In the genomic region with DNA sequence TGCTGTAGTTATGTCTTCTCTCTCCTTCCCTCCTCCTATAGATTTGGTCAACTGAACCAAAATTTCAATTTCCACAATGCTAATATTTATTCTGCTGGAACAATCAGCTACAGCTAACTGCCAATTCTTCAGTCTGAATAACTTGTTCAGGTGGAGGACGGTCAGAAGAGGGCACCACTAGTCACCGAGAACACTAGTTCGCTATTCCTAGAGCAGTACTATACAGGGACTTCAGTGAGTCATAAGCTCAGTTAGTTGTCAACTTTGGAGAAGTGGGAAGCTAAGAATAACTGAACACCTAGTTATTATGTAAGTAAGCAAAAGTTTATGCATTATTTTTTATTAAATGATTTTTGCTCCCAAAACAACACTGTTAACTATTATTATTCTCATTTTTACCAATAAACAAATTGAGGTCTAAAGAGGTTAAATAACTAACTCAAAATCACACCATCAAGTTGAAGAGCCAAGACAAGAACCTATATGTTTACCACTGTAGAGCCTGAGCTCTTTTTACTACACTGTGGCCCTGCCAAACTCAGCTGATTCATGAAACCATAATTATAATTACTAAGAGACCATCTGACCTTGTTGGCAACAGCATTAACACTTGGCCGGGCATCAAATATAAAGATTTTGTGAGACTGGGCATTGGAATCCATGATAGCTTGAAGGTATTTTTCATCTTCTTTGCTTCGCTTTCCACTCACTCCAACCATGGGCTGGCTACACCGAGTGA, we compare ENCODE assay signal across 8 cellular contexts. TPM values are rescaled to one million over a fixed set of nuclear protein-coding genes. Genes with fewer than 3 reads are reported as not detected.
DNase-seq lines count a peak whose midpoint lies in the region; ATAC-seq, FAIRE-seq and TF ChIP-seq lines count a peak whose summit lies in the region.

No MANE protein-coding gene starts in this region.

- intact Hi-C loops in kidney (cut with DNase I) = no loop called here

- TF ChIP-seq CTCF in GM12865 (IDR thresholded peaks at IDR 0.05; ENCODE audit: insufficient read depth, low read depth, low read length, missing control alignments) = peak; percentile 19
- peak; percentile 47 for TF ChIP-seq CTCF in kidney (IDR thresholded peaks at IDR 0.05; ENCODE audit: borderline replicate concordance, extremely low read depth, insufficient read depth)

- in situ Hi-C loops in ACHN (cut with HindIII; ENCODE audit: low pct_ligation_motif_present, low pct_unique_long_range_greater_than_20kb, low sequenced_read_pairs) = no loop called here
- in situ Hi-C loops in T47D (cut with HindIII; ENCODE audit: low pct_unique_long_range_greater_than_20kb, low sequenced_read_pairs) = no loop called here

- H3K4me3 Mint-ChIP-seq in stimulated activated naive B cell treated with anti-CD40 and anti-IgM and Interleukin-4, amounts not matched to agents 10 μg/mL and 1 μg/mL and 100 μg/mL, for 72 hours = no peak overlapping the region

- peak; percentile 72 for ATAC-seq in HG03432 (IDR thresholded peaks at IDR 0.05; ENCODE audit: unreplicated experiment)
- ATAC-seq in stimulated activated naive B cell treated with anti-CD40 and anti-IgM and Interleukin-4, amounts not matched to agents 10 μg/mL and 1 μg/mL and 100 μg/mL, for 72 hours (replicated peaks) = peak; percentile 65

- peaks cover 3 to 11% of the 10 kb centered on the region in 2 donors for H3K4me1 Mint-ChIP-seq in stimulated activated naive B cell treated with anti-CD40 and anti-IgM and Interleukin-4, amounts not matched to agents 10 μg/mL and 1 μg/mL and 100 μg/mL, for 72 hours

- FAIRE-seq in kidney (lab: Jason Lieb, UNC) = peak; percentile 96

- peaks cover 10 to 12% of the 10 kb centered on the region in 2 donors for H3K36me3 Mint-ChIP-seq in stimulated activated naive B cell treated with anti-CD40 and anti-IgM and Interleukin-4, amounts not matched to agents 10 μg/mL and 1 μg/mL and 100 μg/mL, for 72 hours

- H3K27ac Mint-ChIP-seq in stimulated activated naive B cell treated with anti-CD40 and anti-IgM and Interleukin-4, amounts not matched to agents 10 μg/mL and 1 μg/mL and 100 μg/mL, for 72 hours = no peak overlapping the region

- H3K27me3 Mint-ChIP-seq in stimulated activated naive B cell treated with anti-CD40 and anti-IgM and Interleukin-4, amounts not matched to agents 10 μg/mL and 1 μg/mL and 100 μg/mL, for 72 hours = no peaks in the 10 kb centered on the region

- H3K4me3 ChIP-seq in GM12865 (ENCODE audit: low read depth, low read length) = no peak overlapping the region
- no peak overlapping the region for H3K4me3 ChIP-seq in kidney (ENCODE audit: low read length in 2 of 2)

- DNase-seq in ACHN = peak; percentile 71
- DNase-seq in GM12865 (ENCODE audit: low read depth) = peak; percentile 31
- DNase-seq in RKO (ENCODE audit: low spot score) = peak; percentile 81
- DNase-seq in T47D (ENCODE audit: low read depth in 1 of 2, low spot score in 1 of 2) = peak; percentile 44 to 78
- no peak for DNase-seq in kidney
- DNase-seq in stimulated activated naive B cell treated with anti-CD40 and anti-IgM and Interleukin-4, amounts not matched to agents 10 μg/mL and 1 μg/mL and 100 μg/mL, for 72 hours = no peak
- DNase-seq in GOT3 (lab: John Stamatoyannopoulos, UW) = no peak

- no peaks in the 10 kb centered on the region for H3K4me1 ChIP-seq in kidney (ENCODE audit: control insufficient read depth in 1 of 2, insufficient read depth in 1 of 2, low read depth in 1 of 2, low read length in 2 of 2)

- H3K9me3 ChIP-seq in kidney (ENCODE audit: control insufficient read depth in 1 of 2, low read length in 2 of 2) = no peaks in the 10 kb centered on the region

- H3K27ac ChIP-seq in kidney (ENCODE audit: low read depth in 2 of 2, low read length in 2 of 2) = no peak overlapping the region

- peaks cover 8 to 11% of the 10 kb centered on the region in 2 donors for H3K36me3 ChIP-seq in kidney (ENCODE audit: control insufficient read depth in 1 of 2, insufficient read depth in 2 of 2, low read length in 2 of 2)

- no peaks in the 10 kb centered on the region for H3K9me3 Mint-ChIP-seq in stimulated activated naive B cell treated with anti-CD40 and anti-IgM and Interleukin-4, amounts not matched to agents 10 μg/mL and 1 μg/mL and 100 μg/mL, for 72 hours

- H3K9ac ChIP-seq in kidney (ENCODE audit: low read length in 2 of 2) = no peak overlapping the region

RNA-seq across cellular contexts. Expression of a gene that starts 59.0 kb away (rescaled TPM):
- total RNA-seq in kidney = 33.4 TPM
- polyA plus RNA-seq in kidney (ENCODE audit: insufficient read depth, low read depth, low replicate concordance) = 14.9 TPM

RNA-seq across cellular contexts. Expression of a gene that starts 59.7 kb away (rescaled TPM):
- total RNA-seq in kidney = 26.5 TPM
- polyA plus RNA-seq in kidney (ENCODE audit: insufficient read depth, low read depth, low replicate concordance) = 3.9 TPM

Comparison
In these comparisons a context has a peak if more than half of its experiments do, and no peak if none do; other contexts are left out.
1. DNase-seq: peak in ACHN (single experiment), GM12865 (single experiment), RKO (single experiment) and T47D (2 of 2); none in kidney (single experiment), stimulated activated naive B cell treated with anti-CD40 and anti-IgM and Interleukin-4, amounts not matched to agents 10 μg/mL and 1 μg/mL and 100 μg/mL, for 72 hours (single experiment) and GOT3 (single experiment).